Comparison of ENCODE assay signal across 23 cellular contexts in genomic region chr1:17101261-17101660, GRCh38. TPM values are rescaled to one million over a fixed set of nuclear protein-coding genes. Genes with fewer than 3 reads are reported as not detected.
A peak's percentile ranks its signal among the peaks of the same experiment; 100 is the strongest.
DNase-seq lines count a peak whose midpoint lies in the region; ATAC-seq, FAIRE-seq and TF ChIP-seq lines count a peak whose summit lies in the region.
"Had no signal": no experiment of that assay in that cellular context is flagged by ENCODE, and none has a peak within 500 bp of the region (broad histone marks: within the 10 kb centered on the region; RNA-seq: fewer than 3 reads in every experiment).

No MANE protein-coding gene starts in this region.

- H3K4me2 ChIP-seq in osteoblast (ENCODE audit: insufficient read depth, low read length): no peak overlapping the region

- peaks cover 5 to 11% of the 10 kb centered on the region in 2 donors for H3K4me1 ChIP-seq in breast epithelium
- no peaks in the 10 kb centered on the region for H3K4me1 ChIP-seq in osteoblast (ENCODE audit: insufficient read depth, low read length)

- H3K27ac Mint-ChIP-seq in MCF 10A (ENCODE audit: low read depth, unreplicated experiment) (no peak overlapping the region), chondrocyte (ENCODE audit: unreplicated experiment) (peak overlapping the region; percentile 12), HFFc6 (no peak overlapping the region)
- H3K27ac Mint-ChIP-seq: CD8-positive, alpha-beta T cell had no signal

- H3K36me3 Mint-ChIP-seq in MCF 10A (ENCODE audit: insufficient read depth, unreplicated experiment) (no peaks in the 10 kb centered on the region), chondrocyte (ENCODE audit: low read depth) (no peaks in the 10 kb centered on the region), HFFc6 (ENCODE audit: low read depth) (no peaks in the 10 kb centered on the region)
- H3K36me3 Mint-ChIP-seq: CD8-positive, alpha-beta T cell had no signal

- no peaks in the 10 kb centered on the region for H3K27me3 ChIP-seq in breast epithelium
- peaks cover 22% of the 10 kb centered on the region for H3K27me3 ChIP-seq in osteoblast (ENCODE audit: insufficient read depth, low read length)

- CTCF ChIA-PET in MCF 10A (lab: Yijun Ruan, JAX): no interaction called here

- no peaks in the 10 kb centered on the region for H4K20me1 ChIP-seq in osteoblast (ENCODE audit: insufficient read depth, low read length)

- POLR2A ChIA-PET in MCF 10A (lab: Yijun Ruan, JAX): no interaction called here

- H3K4me3 Mint-ChIP-seq in MCF 10A (ENCODE audit: unreplicated experiment): no peak overlapping the region
- no peak overlapping the region for H3K4me3 Mint-ChIP-seq in chondrocyte (ENCODE audit: unreplicated experiment)
- no peak overlapping the region for H3K4me3 Mint-ChIP-seq in HFFc6
- H3K4me3 Mint-ChIP-seq: CD8-positive, alpha-beta T cell had no signal

- no peak for TF ChIP-seq POLR2A in breast epithelium (IDR thresholded peaks at IDR 0.05)
- TF ChIP-seq POLR2A in H54 (IDR thresholded peaks at IDR 0.05; ENCODE audit: low read depth, low read length): no peak

- no peak for TF ChIP-seq CTCF in breast epithelium (IDR thresholded peaks at IDR 0.05)
- TF ChIP-seq CTCF in MCF 10A (IDR thresholded peaks at IDR 0.05; ENCODE audit: unreplicated experiment): no peak
- no peak for TF ChIP-seq CTCF in chondrocyte (IDR thresholded peaks at IDR 0.05)
- no peak for TF ChIP-seq CTCF in osteoblast (IDR thresholded peaks at IDR 0.05; ENCODE audit: extremely low read depth, low read depth, low read length)
- no peak for TF ChIP-seq CTCF in HFFc6 (IDR thresholded peaks at IDR 0.05)

- H3K9me3 Mint-ChIP-seq in MCF 10A (ENCODE audit: unreplicated experiment): no peaks in the 10 kb centered on the region
- no peaks in the 10 kb centered on the region for H3K9me3 Mint-ChIP-seq in chondrocyte (ENCODE audit: low read depth)
- no peaks in the 10 kb centered on the region for H3K9me3 Mint-ChIP-seq in HFFc6
- H3K9me3 Mint-ChIP-seq: CD8-positive, alpha-beta T cell had no signal

- intact Hi-C loops in breast epithelium (cut with DNase I; ENCODE audit: low total_unique reads) (loop anchor here (10.0 kb wide), 1 partner anchor 1956 kb away; no protein-coding TSS in a partner anchor), MCF 10A (cut with micrococcal nuclease) (no loop called here)

- DNase-seq in breast epithelium (ENCODE audit: low spot score in 2 of 2): no peak
- DNase-seq in MCF 10A (ENCODE audit: unreplicated experiment): no peak
- no peak for DNase-seq in chondrocyte (ENCODE audit: low spot score)
- peak; percentile 81 for DNase-seq in osteoblast (ENCODE audit: insufficient read length, low spot score, missing footprints)
- DNase-seq in ACHN: no peak
- no peak for DNase-seq in HFFc6
- no peak for DNase-seq in H54 (ENCODE audit: insufficient read length, low spot score)
- DNase-seq: Caco-2; CD8-positive, alpha-beta T cell; Karpas-422; NCI-H1092 treated with DMSO at 0.1 percent for 48 hours; NCI-H1436; NCI-H187; NCI-H2081 treated with DMSO at 0.1 percent for 48 hours; NCI-H446 treated with DMSO at 0.1 percent for 48 hours; NCI-H526; RPMI8226; SHP77 had no signal

- no peaks in the 10 kb centered on the region for H3K9me3 ChIP-seq in breast epithelium
- H3K9me3 ChIP-seq in osteoblast (ENCODE audit: low read depth, low read length): no peaks in the 10 kb centered on the region
- H3K9me3 ChIP-seq: Caco-2 had no signal

- BruUV-seq in MCF 10A (replicated peaks; lab: Mats Ljungman, UMichigan): no TSS peak

- peak overlapping the region; percentile 52 to 55 for H3K27ac ChIP-seq in breast epithelium
- H3K27ac ChIP-seq in osteoblast (ENCODE audit: low read depth, low read length): no peak overlapping the region

- no peak for FAIRE-seq in H54 (lab: Jason Lieb, UNC)
- FAIRE-seq: G401.6, GM12878, H1 had no signal

- H3K4me1 Mint-ChIP-seq in MCF 10A (ENCODE audit: insufficient read depth, unreplicated experiment) (peaks cover 22% of the 10 kb centered on the region), chondrocyte (ENCODE audit: low read depth) (peaks cover 19% of the 10 kb centered on the region), HFFc6 (ENCODE audit: low read depth) (peaks cover 4% of the 10 kb centered on the region; the same call in 1 of the 2 replicates)

- H3K79me2 ChIP-seq in osteoblast (ENCODE audit: insufficient read depth, low read length): no peaks in the 10 kb centered on the region

- in situ Hi-C loops in ACHN (cut with HindIII; ENCODE audit: low pct_ligation_motif_present, low pct_unique_long_range_greater_than_20kb, low sequenced_read_pairs): no loop called here

- H3K4me3 ChIP-seq in breast epithelium: no peak overlapping the region
- no peak overlapping the region for H3K4me3 ChIP-seq in osteoblast (ENCODE audit: insufficient read depth, low read length)
- H3K4me3 ChIP-seq: GM12878 had no signal

- ATAC-seq in HG03135 (IDR thresholded peaks at IDR 0.05; ENCODE audit: unreplicated experiment): no peak
- ATAC-seq: CD8-positive, alpha-beta T cell; GM12878 had no signal

- no peaks in the 10 kb centered on the region for H3K36me3 ChIP-seq in breast epithelium
- no peaks in the 10 kb centered on the region for H3K36me3 ChIP-seq in osteoblast (ENCODE audit: insufficient read depth, low read length)

- H3K27me3 Mint-ChIP-seq in MCF 10A (ENCODE audit: insufficient read depth, unreplicated experiment): no peaks in the 10 kb centered on the region
- no peaks in the 10 kb centered on the region for H3K27me3 Mint-ChIP-seq in chondrocyte (ENCODE audit: low read depth)
- peaks cover 56% of the 10 kb centered on the region for H3K27me3 Mint-ChIP-seq in HFFc6 (ENCODE audit: insufficient read depth)

- no peak overlapping the region for H2AFZ ChIP-seq in osteoblast (ENCODE audit: low read length)

RNA-seq across cellular contexts. Expression of gene PADI2, which starts 18.0 kb away (rescaled TPM):
- 10 to 100 TPM in 1 of 3 donors, 1 to 10 TPM in 1, under 1 TPM in 1; 0.32 to 29.4 (median 9.2) TPM for total RNA-seq in breast epithelium
- total RNA-seq in MCF 10A (2022): 0.16 and 0.20 TPM in 2 replicates
- 20.9 to 74.9 TPM (median 72.6 TPM) in 3 replicates for total RNA-seq in chondrocyte
- under 0.01 and 0.29 TPM in 2 replicates for total RNA-seq in osteoblast
- total RNA-seq in HFFc6 (2021; fragmentation: NEBNext Ultra II Directional; extraction: Animal tissue kit (Norgen Biotek cat#: 25700)): under 1 TPM in 4 of 6 experiments, not detected in 2; 0.05 to 0.33 (median 0.13) TPM
- total RNA-seq: A172; CD8-positive, alpha-beta T cell had no signal

RNA-seq across cellular contexts. Expression of gene SDHB, which starts 47.4 kb away (rescaled TPM):
- total RNA-seq in breast epithelium: 100 to 1,000 TPM in 1 of 3 donors, 10 to 100 TPM in 2; 80.6 to 106 (median 97.7) TPM
- total RNA-seq in MCF 10A (2022): 166 and 189 TPM in 2 replicates
- total RNA-seq in chondrocyte: 54.7 to 70.1 TPM (median 57.7 TPM) in 3 replicates
- total RNA-seq in osteoblast: 87.6 and 87.8 TPM in 2 replicates
- total RNA-seq in HFFc6 (2021; fragmentation: NEBNext Ultra II Directional; extraction: Animal tissue kit (Norgen Biotek cat#: 25700)): 100 to 1,000 TPM; 112 to 128 (median 116) TPM
